12 cellular contexts compared by ENCODE assay signal in the genomic region with DNA sequence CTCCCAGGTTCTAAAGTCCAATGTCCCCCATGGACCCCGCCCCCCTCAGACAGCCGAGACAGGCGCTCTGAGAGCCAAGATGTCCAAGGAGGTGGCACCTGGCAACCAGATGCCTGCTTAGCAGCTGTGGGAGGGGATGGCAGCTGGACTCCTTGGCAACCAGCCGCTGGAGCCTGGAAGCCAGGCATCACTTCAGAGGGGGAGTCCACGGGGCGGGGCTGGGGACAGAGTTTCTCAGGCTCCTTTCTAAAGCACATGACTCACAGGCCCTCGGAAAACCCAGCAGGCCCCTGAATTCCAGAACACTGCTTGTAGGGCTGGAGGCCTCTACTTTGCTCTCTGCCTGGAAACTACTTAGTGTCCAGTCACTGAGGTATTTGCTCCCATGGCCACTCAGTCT. TPM values are rescaled to one million over a fixed set of nuclear protein-coding genes. Genes with fewer than 3 reads are reported as not detected.
DNase-seq lines count a peak whose midpoint lies in the region; ATAC-seq and TF ChIP-seq lines count a peak whose summit lies in the region.
"Had no signal": no experiment of that assay in that cellular context is flagged by ENCODE, and none has a peak within 500 bp of the region (broad histone marks: within the 10 kb centered on the region; RNA-seq: fewer than 3 reads in every experiment).

No MANE protein-coding gene starts in this region.

- H3K4me3 ChIP-seq in stomach, result no peak overlapping the region
- H3K4me3 ChIP-seq: vagina had no signal

- no peaks in the 10 kb centered on the region for H3K36me3 ChIP-seq in stomach
- H3K36me3 ChIP-seq: vagina had no signal

- 71 to 87% (median 83%) methylated on average over 7 of the region's 7 CpGs for WGBS in stomach, 5 donors

- H3K27me3 ChIP-seq in stomach, result no peaks in the 10 kb centered on the region
- H3K27me3 ChIP-seq: vagina had no signal

- peaks cover 5 to 42% (median 9%) of the 10 kb centered on the region in 4 donors for H3K4me1 ChIP-seq in stomach

- TF ChIP-seq CTCF in stomach (IDR thresholded peaks at IDR 0.05), result no peak

- H3K27ac ChIP-seq in temporal lobe (ENCODE audit: low read depth, low read length) (peak overlapping the region; percentile 36), stomach (peak overlapping the region in 2 of 5 donors; percentile 50 to 67)
- H3K27ac ChIP-seq: vagina had no signal

- H3K27me3 Mint-ChIP-seq in activated T-cell treated with anti-CD3 and anti-CD28 coated beads, Interleukin-2, amount 50 U/mL, for 24 hours, result no peaks in the 10 kb centered on the region
- no peaks in the 10 kb centered on the region for H3K27me3 Mint-ChIP-seq in activated T-cell treated with anti-CD3 and anti-CD28 coated beads, Interleukin-2, amount 50 U/mL, for 72 hours (ENCODE audit: low read depth)
- no peaks in the 10 kb centered on the region for H3K27me3 Mint-ChIP-seq in activated T-helper 17 cell treated with anti-CD3 and anti-CD28 coated beads, Interleukin-2, amount 50 U/mL, for 72 hours

- no peak for TF ChIP-seq EP300 in stomach (IDR thresholded peaks at IDR 0.05)

- H3K36me3 Mint-ChIP-seq in activated T-cell treated with anti-CD3 and anti-CD28 coated beads, Interleukin-2, amount 50 U/mL, for 24 hours (ENCODE audit: low read depth), result peaks cover 42% of the 10 kb centered on the region
- H3K36me3 Mint-ChIP-seq in activated T-cell treated with anti-CD3 and anti-CD28 coated beads, Interleukin-2, amount 50 U/mL, for 72 hours (ENCODE audit: insufficient read depth in 2 of 2), result peaks cover 12 to 16% of the 10 kb centered on the region in 2 donors
- peaks cover 16% of the 10 kb centered on the region for H3K36me3 Mint-ChIP-seq in activated T-helper 17 cell treated with anti-CD3 and anti-CD28 coated beads, Interleukin-2, amount 50 U/mL, for 72 hours (ENCODE audit: low read depth)

- no peak overlapping the region for H3K4me3 Mint-ChIP-seq in activated T-cell treated with anti-CD3 and anti-CD28 coated beads, Interleukin-2, amount 50 U/mL, for 24 hours
- H3K4me3 Mint-ChIP-seq in activated T-cell treated with anti-CD3 and anti-CD28 coated beads, Interleukin-2, amount 50 U/mL, for 72 hours, result no peak overlapping the region
- H3K4me3 Mint-ChIP-seq in activated T-helper 17 cell treated with anti-CD3 and anti-CD28 coated beads, Interleukin-2, amount 50 U/mL, for 72 hours, result peak overlapping the region; percentile 57
- H3K4me3 Mint-ChIP-seq: neural crest cell had no signal

- no peak for DNase-seq in activated T-cell treated with anti-CD3 and anti-CD28 coated beads, Interleukin-2, amount 50 U/mL, for 24 hours
- DNase-seq in activated T-cell treated with anti-CD3 and anti-CD28 coated beads, Interleukin-2, amount 50 U/mL, for 72 hours, result no peak
- DNase-seq in hepatic stellate cell (ENCODE audit: low spot score) (peak; percentile 37), NOMO-1 treated with dmso at 0.1 percent for 144 hours (lab: John Stamatoyannopoulos, UW; ENCODE audit: unreplicated experiment) (no peak), stomach (no peak)
- DNase-seq: NCI-H1694 had no signal

- peaks cover 12% of the 10 kb centered on the region for H3K9me3 Mint-ChIP-seq in activated T-cell treated with anti-CD3 and anti-CD28 coated beads, Interleukin-2, amount 50 U/mL, for 24 hours
- peaks cover 7 to 9% of the 10 kb centered on the region in 2 donors for H3K9me3 Mint-ChIP-seq in activated T-cell treated with anti-CD3 and anti-CD28 coated beads, Interleukin-2, amount 50 U/mL, for 72 hours
- H3K9me3 Mint-ChIP-seq in activated T-helper 17 cell treated with anti-CD3 and anti-CD28 coated beads, Interleukin-2, amount 50 U/mL, for 72 hours, result no peaks in the 10 kb centered on the region

- no peak for TF ChIP-seq POLR2A in stomach (IDR thresholded peaks at IDR 0.05)

- intact Hi-C loops in stomach (cut with DNase I; ENCODE audit: low total_unique reads), result no loop called here

- H3K9me3 ChIP-seq in stomach, result no peaks in the 10 kb centered on the region
- H3K9me3 ChIP-seq: vagina had no signal

- peak overlapping the region; percentile 82 for H3K27ac Mint-ChIP-seq in activated T-cell treated with anti-CD3 and anti-CD28 coated beads, Interleukin-2, amount 50 U/mL, for 24 hours
- no peak overlapping the region for H3K27ac Mint-ChIP-seq in activated T-cell treated with anti-CD3 and anti-CD28 coated beads, Interleukin-2, amount 50 U/mL, for 72 hours
- peak overlapping the region; percentile 88 for H3K27ac Mint-ChIP-seq in activated T-helper 17 cell treated with anti-CD3 and anti-CD28 coated beads, Interleukin-2, amount 50 U/mL, for 72 hours

- ATAC-seq in activated T-cell treated with anti-CD3 and anti-CD28 coated beads, Interleukin-2, amount 50 U/mL, for 72 hours (replicated peaks in 1 of 2), result no peak
- peak; percentile 31 for ATAC-seq in activated T-helper 17 cell treated with anti-CD3 and anti-CD28 coated beads, Interleukin-2, amount 50 U/mL, for 72 hours (replicated peaks)
- no peak for ATAC-seq in GM19035 (IDR thresholded peaks at IDR 0.05; ENCODE audit: unreplicated experiment)
- ATAC-seq: Right ventricle myocardium inferior had no signal

- peaks cover 81% of the 10 kb centered on the region for H3K4me1 Mint-ChIP-seq in activated T-cell treated with anti-CD3 and anti-CD28 coated beads, Interleukin-2, amount 50 U/mL, for 24 hours (ENCODE audit: low read depth)
- peaks cover 75% of the 10 kb centered on the region for H3K4me1 Mint-ChIP-seq in activated T-cell treated with anti-CD3 and anti-CD28 coated beads, Interleukin-2, amount 50 U/mL, for 72 hours (ENCODE audit: low read depth)
- peaks cover 50% of the 10 kb centered on the region for H3K4me1 Mint-ChIP-seq in activated T-helper 17 cell treated with anti-CD3 and anti-CD28 coated beads, Interleukin-2, amount 50 U/mL, for 72 hours

RNA-seq across cellular contexts. Expression of a gene that starts 51.5 kb away (rescaled TPM):
- total RNA-seq in activated T-cell treated with anti-CD3 and anti-CD28 coated beads, Interleukin-2, amount 50 U/mL, for 72 hours, result 100 to 1,000 TPM in 1 of 2 donors, 10 to 100 TPM in 1; 85.6 to 112 TPM
- total RNA-seq in activated T-helper 17 cell treated with anti-CD3 and anti-CD28 coated beads, Interleukin-2, amount 50 U/mL, for 72 hours, result 100 to 1,000 TPM in 1 of 2 donors, 10 to 100 TPM in 1; 96.1 to 111 TPM
- total RNA-seq in temporal lobe (16.0 TPM), stomach (10 to 100 TPM in 3 of 5 donors, 1 to 10 TPM in 2; 9.0 to 25.2 (median 19.3) TPM)
- 10 to 100 TPM in 2 of 3 donors, 1 to 10 TPM in 1; 5.2 to 17.4 (median 15.7) TPM for polyA plus RNA-seq in stomach
